ENCODE assay signal across 9 cellular contexts in the genomic region with DNA sequence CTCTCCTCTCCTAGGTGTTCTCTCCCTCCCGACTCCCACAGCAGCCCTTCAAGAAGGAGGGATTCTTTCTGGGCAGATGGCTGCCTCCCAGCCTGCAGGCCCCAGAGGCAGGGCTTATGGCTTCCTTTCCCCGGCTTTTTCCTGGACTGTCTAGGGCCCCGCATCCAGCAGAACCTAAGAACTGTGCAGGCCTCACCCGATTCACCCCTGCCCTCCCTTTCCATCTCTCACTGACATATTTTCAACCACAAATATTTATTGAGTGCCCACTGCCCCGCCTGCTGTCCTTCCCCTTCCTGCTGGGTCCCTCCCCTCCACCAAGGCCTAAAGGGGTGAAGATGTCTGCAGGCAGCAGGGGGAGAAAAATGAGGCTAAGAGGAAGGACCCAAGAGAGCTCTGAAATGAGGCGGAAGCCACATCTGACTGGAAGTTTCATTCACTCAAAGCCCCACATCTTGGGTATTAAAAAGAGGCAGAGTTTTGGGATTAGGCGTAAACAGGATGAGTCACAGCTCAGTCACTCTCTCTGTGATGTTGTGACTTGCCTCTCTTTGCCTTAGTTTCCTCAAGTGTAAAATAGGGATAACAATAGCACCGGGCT. TPM values are rescaled to one million over a fixed set of nuclear protein-coding genes. Genes with fewer than 3 reads are reported as not detected.
DNase-seq lines count a peak whose midpoint lies in the region; ATAC-seq, FAIRE-seq and TF ChIP-seq lines count a peak whose summit lies in the region.
"Had no signal": no experiment of that assay in that cellular context is flagged by ENCODE, and none has a peak within 500 bp of the region (broad histone marks: within the 10 kb centered on the region; RNA-seq: fewer than 3 reads in every experiment).

No MANE protein-coding gene starts in this region.

- no peak overlapping the region for H3K4me3 Mint-ChIP-seq in activated CD4-positive, alpha-beta T cell treated with anti-CD3 and anti-CD28 coated beads for 36 hours
- H3K4me3 Mint-ChIP-seq in activated T-helper 2 cell treated with anti-CD3 and anti-CD28 coated beads, Interferon-gamma antibody, Interleukin-2, Interleukin-4, amounts not matched to agents 10 μg/mL and 5 μg/mL and 100 μg/mL, durations not matched to agents 14 hours and 24 hours and 36 hours (ENCODE audit: low read depth) = no peak overlapping the region

- peak; percentile 38 for DNase-seq in activated CD4-positive, alpha-beta T cell treated with anti-CD3 and anti-CD28 coated beads for 36 hours
- no peak for DNase-seq in activated CD4-positive, alpha-beta T cell treated with anti-CD3 and anti-CD28 coated beads, Interleukin-2, amount 50 U/mL, for 1 hour
- peak; percentile 33 for DNase-seq in NCI-H2081 treated with DMSO at 0.1 percent for 48 hours (lab: John Stamatoyannopoulos, UW)
- no peak for DNase-seq in activated T-helper 2 cell treated with anti-CD3 and anti-CD28 coated beads, Interferon-gamma antibody, Interleukin-2, Interleukin-4, amounts not matched to agents 10 μg/mL and 5 μg/mL and 100 μg/mL, durations not matched to agents 14 hours and 24 hours and 36 hours (ENCODE audit: low spot score)
- DNase-seq in kidney = peak; percentile 86
- peak; percentile 75 for DNase-seq in upper lobe of right lung
- DNase-seq in activated gamma-delta T cell treated with Interleukin-2 at 50 U/mL for 16 hours = no peak
- DNase-seq in effector CD8-positive, alpha-beta T cell (lab: John Stamatoyannopoulos, UW) = no peak

- POLR2A ChIA-PET in activated CD4-positive, alpha-beta T cell treated with anti-CD3 and anti-CD28 coated beads for 36 hours (lab: Charles Lee) = no interaction called here

- intact Hi-C loops in activated CD4-positive, alpha-beta T cell treated with anti-CD3 and anti-CD28 coated beads for 36 hours (cut with DNase I, micrococcal nuclease) = loop anchor here in 1 of 2 experiments (5.0 kb wide), 1 partner anchor 35 kb away; no protein-coding TSS in a partner anchor
- intact Hi-C loops in activated T-helper 2 cell treated with anti-CD3 and anti-CD28 coated beads, Interferon-gamma antibody, Interleukin-2, Interleukin-4, amounts not matched to agents 10 μg/mL and 5 μg/mL and 100 μg/mL, durations not matched to agents 14 hours and 24 hours and 36 hours (cut with micrococcal nuclease) = no loop called here
- intact Hi-C loops in kidney (cut with DNase I) (no loop called here), upper lobe of right lung (cut with DNase I) (no loop called here)

- H3K4me1 Mint-ChIP-seq in activated CD4-positive, alpha-beta T cell treated with anti-CD3 and anti-CD28 coated beads for 36 hours = peaks cover 43% of the 10 kb centered on the region
- H3K4me1 Mint-ChIP-seq in activated T-helper 2 cell treated with anti-CD3 and anti-CD28 coated beads, Interferon-gamma antibody, Interleukin-2, Interleukin-4, amounts not matched to agents 10 μg/mL and 5 μg/mL and 100 μg/mL, durations not matched to agents 14 hours and 24 hours and 36 hours (ENCODE audit: low read depth) = peaks cover 31% of the 10 kb centered on the region

- peak overlapping the region; percentile 96 to 97 for H3K27ac ChIP-seq in kidney (ENCODE audit: low read depth in 2 of 2, low read length in 2 of 2)
- H3K27ac ChIP-seq in upper lobe of right lung = peak overlapping the region; percentile 91

- CTCF ChIA-PET in activated CD4-positive, alpha-beta T cell treated with anti-CD3 and anti-CD28 coated beads for 36 hours (lab: Charles Lee) = interaction anchor here (0.5 to 1.0 kb wide), 4 partner anchors 12 to 1256 kb away, joined by 3 to 4 read pairs (median 3); no protein-coding TSS in a partner anchor

- TF ChIP-seq CTCF in kidney (IDR thresholded peaks at IDR 0.05; ENCODE audit: borderline replicate concordance, extremely low read depth, insufficient read depth) (no peak), upper lobe of right lung (IDR thresholded peaks at IDR 0.05) (no peak)

- no peaks in the 10 kb centered on the region for H3K9me3 ChIP-seq in kidney (ENCODE audit: control insufficient read depth in 1 of 2, low read length in 2 of 2)
- H3K9me3 ChIP-seq in upper lobe of right lung = no peaks in the 10 kb centered on the region
- H3K9me3 ChIP-seq: thoracic aorta had no signal

- H3K9ac ChIP-seq in kidney (ENCODE audit: low read length in 2 of 2) = peak overlapping the region; percentile 50 to 93

- peak overlapping the region; percentile 78 for H3K27ac Mint-ChIP-seq in activated CD4-positive, alpha-beta T cell treated with anti-CD3 and anti-CD28 coated beads for 36 hours
- peak overlapping the region; percentile 51 for H3K27ac Mint-ChIP-seq in activated T-helper 2 cell treated with anti-CD3 and anti-CD28 coated beads, Interferon-gamma antibody, Interleukin-2, Interleukin-4, amounts not matched to agents 10 μg/mL and 5 μg/mL and 100 μg/mL, durations not matched to agents 14 hours and 24 hours and 36 hours

- no peaks in the 10 kb centered on the region for H3K36me3 ChIP-seq in kidney (ENCODE audit: control insufficient read depth in 1 of 2, insufficient read depth in 2 of 2, low read length in 2 of 2)
- no peaks in the 10 kb centered on the region for H3K36me3 ChIP-seq in upper lobe of right lung
- H3K36me3 ChIP-seq: thoracic aorta had no signal

- H3K4me3 ChIP-seq in kidney (ENCODE audit: low read length in 2 of 2) = peak overlapping the region; percentile 80 to 81
- H3K4me3 ChIP-seq in upper lobe of right lung = peak overlapping the region; percentile 52
- H3K4me3 ChIP-seq: thoracic aorta had no signal

- no peaks in the 10 kb centered on the region for H3K9me3 Mint-ChIP-seq in activated CD4-positive, alpha-beta T cell treated with anti-CD3 and anti-CD28 coated beads for 36 hours (ENCODE audit: low read depth)
- no peaks in the 10 kb centered on the region for H3K9me3 Mint-ChIP-seq in activated T-helper 2 cell treated with anti-CD3 and anti-CD28 coated beads, Interferon-gamma antibody, Interleukin-2, Interleukin-4, amounts not matched to agents 10 μg/mL and 5 μg/mL and 100 μg/mL, durations not matched to agents 14 hours and 24 hours and 36 hours

- no peaks in the 10 kb centered on the region for H3K36me3 Mint-ChIP-seq in activated CD4-positive, alpha-beta T cell treated with anti-CD3 and anti-CD28 coated beads for 36 hours (ENCODE audit: low read depth)
- H3K36me3 Mint-ChIP-seq in activated T-helper 2 cell treated with anti-CD3 and anti-CD28 coated beads, Interferon-gamma antibody, Interleukin-2, Interleukin-4, amounts not matched to agents 10 μg/mL and 5 μg/mL and 100 μg/mL, durations not matched to agents 14 hours and 24 hours and 36 hours (ENCODE audit: low read depth) = no peaks in the 10 kb centered on the region

- no peaks in the 10 kb centered on the region for H3K27me3 Mint-ChIP-seq in activated CD4-positive, alpha-beta T cell treated with anti-CD3 and anti-CD28 coated beads for 36 hours
- no peaks in the 10 kb centered on the region for H3K27me3 Mint-ChIP-seq in activated T-helper 2 cell treated with anti-CD3 and anti-CD28 coated beads, Interferon-gamma antibody, Interleukin-2, Interleukin-4, amounts not matched to agents 10 μg/mL and 5 μg/mL and 100 μg/mL, durations not matched to agents 14 hours and 24 hours and 36 hours (ENCODE audit: low read depth)

- peak; percentile 80 for ATAC-seq in activated CD4-positive, alpha-beta T cell treated with anti-CD3 and anti-CD28 coated beads for 36 hours
- peak; percentile 43 for ATAC-seq in upper lobe of right lung

- H3K27me3 ChIP-seq in upper lobe of right lung = no peaks in the 10 kb centered on the region

- H3K4me1 ChIP-seq in kidney (ENCODE audit: control insufficient read depth in 1 of 2, insufficient read depth in 1 of 2, low read depth in 1 of 2, low read length in 2 of 2) (peaks cover 37 to 45% of the 10 kb centered on the region in 2 donors), upper lobe of right lung (peaks cover 54% of the 10 kb centered on the region)

- no peak for FAIRE-seq in kidney (lab: Jason Lieb, UNC)

RNA-seq across cellular contexts. Expression of gene SCNN1A, which starts 2.9 kb away (rescaled TPM):
- under 1 TPM in 1 of 2 experiments, not detected in 1; 0.05 TPM for total RNA-seq in activated CD4-positive, alpha-beta T cell treated with anti-CD3 and anti-CD28 coated beads for 36 hours
- total RNA-seq in activated T-helper 2 cell treated with anti-CD3 and anti-CD28 coated beads, Interferon-gamma antibody, Interleukin-2, Interleukin-4, amounts not matched to agents 10 μg/mL and 5 μg/mL and 100 μg/mL, durations not matched to agents 14 hours and 24 hours and 36 hours = not detected in 2 replicates
- total RNA-seq in kidney (452 TPM), upper lobe of right lung (199 TPM)
- polyA plus RNA-seq in kidney (ENCODE audit: insufficient read depth, low read depth, low replicate concordance) = 225 TPM

RNA-seq across cellular contexts. Expression of gene LTBR, which starts 11.5 kb away (rescaled TPM):
- total RNA-seq in activated CD4-positive, alpha-beta T cell treated with anti-CD3 and anti-CD28 coated beads for 36 hours = 1 to 10 TPM in 1 of 2 experiments, under 1 TPM in 1; 0.57 to 1.1 TPM
- total RNA-seq in activated T-helper 2 cell treated with anti-CD3 and anti-CD28 coated beads, Interferon-gamma antibody, Interleukin-2, Interleukin-4, amounts not matched to agents 10 μg/mL and 5 μg/mL and 100 μg/mL, durations not matched to agents 14 hours and 24 hours and 36 hours = 0.32 and 0.50 TPM in 2 replicates
- total RNA-seq in kidney (114 TPM), upper lobe of right lung (156 TPM)
- 77.8 TPM for polyA plus RNA-seq in kidney (ENCODE audit: insufficient read depth, low read depth, low replicate concordance)

RNA-seq across cellular contexts. Expression of gene TNFRSF1A, which starts 30.6 kb away (rescaled TPM):
- 10 to 100 TPM; 42.1 to 58.7 TPM for total RNA-seq in activated CD4-positive, alpha-beta T cell treated with anti-CD3 and anti-CD28 coated beads for 36 hours
- total RNA-seq in activated T-helper 2 cell treated with anti-CD3 and anti-CD28 coated beads, Interferon-gamma antibody, Interleukin-2, Interleukin-4, amounts not matched to agents 10 μg/mL and 5 μg/mL and 100 μg/mL, durations not matched to agents 14 hours and 24 hours and 36 hours = 37.6 TPM in 2 replicates
- total RNA-seq in kidney (186 TPM), upper lobe of right lung (185 TPM)
- polyA plus RNA-seq in kidney (ENCODE audit: insufficient read depth, low read depth, low replicate concordance) = 99.6 TPM

Comparison
In these comparisons a context has a peak if more than half of its experiments do, and no peak if none do; other contexts are left out.
1. DNase-seq: peak in activated CD4-positive, alpha-beta T cell treated with anti-CD3 and anti-CD28 coated beads for 36 hours (single experiment), NCI-H2081 treated with DMSO at 0.1 percent for 48 hours (single experiment), kidney (single experiment) and upper lobe of right lung (single experiment); none in activated CD4-positive, alpha-beta T cell treated with anti-CD3 and anti-CD28 coated beads, Interleukin-2, amount 50 U/mL, for 1 hour (single experiment), activated T-helper 2 cell treated with anti-CD3 and anti-CD28 coated beads, Interferon-gamma antibody, Interleukin-2, Interleukin-4, amounts not matched to agents 10 μg/mL and 5 μg/mL and 100 μg/mL, durations not matched to agents 14 hours and 24 hours and 36 hours (single experiment), activated gamma-delta T cell treated with Interleukin-2 at 50 U/mL for 16 hours (single experiment) and effector CD8-positive, alpha-beta T cell (single experiment).
2. RNA of gene SCNN1A, which starts 2.9 kb away (total RNA-seq): 452 TPM in kidney (single experiment) and 199 TPM in upper lobe of right lung (single experiment); 0.05 TPM in activated CD4-positive, alpha-beta T cell treated with anti-CD3 and anti-CD28 coated beads for 36 hours and not detected in activated T-helper 2 cell treated with anti-CD3 and anti-CD28 coated beads, Interferon-gamma antibody, Interleukin-2, Interleukin-4, amounts not matched to agents 10 μg/mL and 5 μg/mL and 100 μg/mL, durations not matched to agents 14 hours and 24 hours and 36 hours; every median in the first group is over 100 times any median in the second.
3. RNA of gene LTBR, which starts 11.5 kb away (total RNA-seq): 156 TPM in upper lobe of right lung (single experiment) and 114 TPM in kidney (single experiment); 0.57 to 1.1 TPM in activated CD4-positive, alpha-beta T cell treated with anti-CD3 and anti-CD28 coated beads for 36 hours and 0.32 to 0.50 TPM in activated T-helper 2 cell treated with anti-CD3 and anti-CD28 coated beads, Interferon-gamma antibody, Interleukin-2, Interleukin-4, amounts not matched to agents 10 μg/mL and 5 μg/mL and 100 μg/mL, durations not matched to agents 14 hours and 24 hours and 36 hours; every median in the first group is over 10 times any median in the second.